ENCODE assay signal across 1 cellular context in the genomic region with DNA sequence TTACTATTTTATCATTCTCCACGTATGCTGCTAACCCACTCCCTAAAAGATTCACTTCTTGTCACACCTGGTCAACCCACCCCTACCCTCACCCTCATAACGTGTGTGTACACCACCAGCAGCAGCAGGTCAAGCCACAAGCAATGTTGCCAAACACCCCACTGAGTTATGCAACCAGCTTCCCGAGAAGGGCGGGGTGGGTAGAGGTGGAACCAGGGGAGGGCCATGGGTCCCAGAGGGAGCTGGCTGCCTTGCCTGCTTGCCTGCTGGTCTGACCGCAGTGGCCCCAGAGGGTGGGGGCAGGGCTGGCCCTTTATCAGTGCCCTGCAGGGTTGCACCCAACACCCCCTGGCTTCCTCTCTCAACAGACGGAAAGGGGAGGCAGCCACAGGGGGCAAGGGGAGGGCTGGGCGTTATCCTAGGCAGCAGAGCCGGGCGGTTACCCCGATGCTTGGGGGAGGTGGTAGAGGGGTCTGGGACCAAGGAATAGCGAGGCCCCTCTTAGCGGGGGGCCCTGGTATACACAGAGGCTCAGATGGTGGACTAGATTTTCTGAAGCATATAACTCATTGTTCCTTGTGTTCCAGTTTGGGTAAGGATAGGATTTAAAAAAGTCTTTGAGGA.
TF ChIP-seq lines count a peak whose summit lies in the region.

No MANE protein-coding gene starts in this region.

TF ChIP-seq in K562, 482 proteins besides CTCF, POLR2A, EP300 and RAD21 (continued from another document and continues in another):
- TF ChIP-seq NFIX (CRISPR knock-in tag; IDR thresholded peaks at IDR 0.05; ENCODE audit: low read depth) (no peak), RBM14 (IDR thresholded peaks at IDR 0.05; ENCODE audit: borderline replicate concordance, insufficient read depth, low read depth, low read length) (no peak), ZNF764 (CRISPR knock-in tag; IDR thresholded peaks at IDR 0.05; ENCODE audit: low read depth) (no peak), TEAD4 (IDR thresholded peaks at IDR 0.05; ENCODE audit: low read length) (peak; percentile 98), TEAD4 (CRISPR knock-in tag; IDR thresholded peaks at IDR 0.05; ENCODE audit: borderline replicate concordance) (no peak), RBM39 (optimal IDR thresholded peaks at IDR 0.05; ENCODE audit: low read depth, low read length) (no peak), PRMT5 (CRISPR knock-in tag; IDR thresholded peaks at IDR 0.05) (no peak), CTBP1 (IDR thresholded peaks at IDR 0.05; ENCODE audit: borderline replicate concordance) (peak; percentile 93), XRCC5 (IDR thresholded peaks at IDR 0.05; ENCODE audit: low read depth, low read length) (peak; percentile 93), MYBL2 (IDR thresholded peaks at IDR 0.05; ENCODE audit: low read depth) (no peak), MYBL2 (CRISPR knock-in tag; IDR thresholded peaks at IDR 0.05; ENCODE audit: borderline replicate concordance) (no peak), HDAC6 (IDR thresholded peaks at IDR 0.05; ENCODE audit: low read depth, low read length) (no peak), THRB (CRISPR knock-in tag; conservative IDR thresholded peaks at IDR 0.05) (0 out of 2 replicates have a peak, but pooled peaks have one; percentile 42), RFX5 (IDR thresholded peaks at IDR 0.05; ENCODE audit: low read depth, low read length) (no peak; the same call in 1 of the 2 replicates), ZNF347 (CRISPR knock-in tag; IDR thresholded peaks at IDR 0.05; ENCODE audit: low read depth) (no peak), DPF2 (IDR thresholded peaks at IDR 0.05) (peak; percentile 99), TOE1 (IDR thresholded peaks at IDR 0.05; ENCODE audit: borderline replicate concordance) (peak; percentile 86), TOE1 (CRISPR knock-in tag; IDR thresholded peaks at IDR 0.05; ENCODE audit: borderline replicate concordance, low read depth) (no peak), TAF15 (IDR thresholded peaks at IDR 0.05; ENCODE audit: low read depth, low read length) (no peak), DACH1 (IDR thresholded peaks at IDR 0.05; ENCODE audit: partially characterized antibody) (peak; percentile 80), ZNF76 (CRISPR knock-in tag; IDR thresholded peaks at IDR 0.05; ENCODE audit: borderline replicate concordance) (peak; percentile 73; the same call in 1 of the 2 replicates), L3MBTL2 (IDR thresholded peaks at IDR 0.05) (no peak), E2F6 (IDR thresholded peaks at IDR 0.05; ENCODE audit: borderline replicate concordance in 1 of 2, extremely low read depth in 1 of 2, insufficient read depth in 1 of 2, insufficient read length in 1 of 2, low read depth in 1 of 2, low read length in 1 of 2, poor library complexity in 1 of 2, severe bottlenecking in 1 of 2) (no peak), CEBPZ (IDR thresholded peaks at IDR 0.05; ENCODE audit: borderline replicate concordance, low read depth, low read length) (no peak), PURB (CRISPR knock-in tag; IDR thresholded peaks at IDR 0.05; ENCODE audit: low read depth) (no peak), CREB1 (IDR thresholded peaks at IDR 0.05) (peak; percentile 79), CREB1 (CRISPR knock-in tag; IDR thresholded peaks at IDR 0.05) (peak; percentile 23; the same call in 1 of the 2 replicates), MTF1 (CRISPR knock-in tag; IDR thresholded peaks at IDR 0.05; ENCODE audit: borderline replicate concordance) (no peak), PCBP2 (IDR thresholded peaks at IDR 0.05; ENCODE audit: low read depth, low read length, poor library complexity, severe bottlenecking) (no peak), MCM5 (IDR thresholded peaks at IDR 0.05; ENCODE audit: low read depth) (no peak), ESRRB (CRISPR knock-in tag; IDR thresholded peaks at IDR 0.05; ENCODE audit: borderline replicate concordance) (no peak), ZNF146 (CRISPR knock-in tag; IDR thresholded peaks at IDR 0.05; ENCODE audit: unreplicated experiment) (no peak), BHLHE40 (IDR thresholded peaks at IDR 0.05; ENCODE audit: low read length) (peak; percentile 71), MAZ (CRISPR knock-in tag; conservative IDR thresholded peaks at IDR 0.05 in 1 of 2, IDR thresholded peaks at IDR 0.05 in 1 of 2) (peak; percentile 99 to 100), HNRNPL (IDR thresholded peaks at IDR 0.05; ENCODE audit: low read depth, low read length) (peak; percentile 88)
- TF ChIP-seq, protein P1, sequence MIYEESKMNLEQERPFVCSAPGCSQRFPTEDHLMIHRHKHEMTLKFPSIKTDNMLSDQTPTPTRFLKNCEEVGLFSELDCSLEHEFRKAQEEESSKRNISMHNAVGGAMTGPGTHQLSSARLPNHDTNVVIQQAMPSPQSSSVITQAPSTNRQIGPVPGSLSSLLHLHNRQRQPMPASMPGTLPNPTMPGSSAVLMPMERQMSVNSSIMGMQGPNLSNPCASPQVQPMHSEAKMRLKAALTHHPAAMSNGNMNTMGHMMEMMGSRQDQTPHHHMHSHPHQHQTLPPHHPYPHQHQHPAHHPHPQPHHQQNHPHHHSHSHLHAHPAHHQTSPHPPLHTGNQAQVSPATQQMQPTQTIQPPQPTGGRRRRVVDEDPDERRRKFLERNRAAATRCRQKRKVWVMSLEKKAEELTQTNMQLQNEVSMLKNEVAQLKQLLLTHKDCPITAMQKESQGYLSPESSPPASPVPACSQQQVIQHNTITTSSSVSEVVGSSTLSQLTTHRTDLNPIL (CRISPR knock-in tag; IDR thresholded peaks at IDR 0.05), result 0 out of 2 replicates have a peak, but pooled peaks have one; percentile 50
- TF ChIP-seq, protein P2, sequence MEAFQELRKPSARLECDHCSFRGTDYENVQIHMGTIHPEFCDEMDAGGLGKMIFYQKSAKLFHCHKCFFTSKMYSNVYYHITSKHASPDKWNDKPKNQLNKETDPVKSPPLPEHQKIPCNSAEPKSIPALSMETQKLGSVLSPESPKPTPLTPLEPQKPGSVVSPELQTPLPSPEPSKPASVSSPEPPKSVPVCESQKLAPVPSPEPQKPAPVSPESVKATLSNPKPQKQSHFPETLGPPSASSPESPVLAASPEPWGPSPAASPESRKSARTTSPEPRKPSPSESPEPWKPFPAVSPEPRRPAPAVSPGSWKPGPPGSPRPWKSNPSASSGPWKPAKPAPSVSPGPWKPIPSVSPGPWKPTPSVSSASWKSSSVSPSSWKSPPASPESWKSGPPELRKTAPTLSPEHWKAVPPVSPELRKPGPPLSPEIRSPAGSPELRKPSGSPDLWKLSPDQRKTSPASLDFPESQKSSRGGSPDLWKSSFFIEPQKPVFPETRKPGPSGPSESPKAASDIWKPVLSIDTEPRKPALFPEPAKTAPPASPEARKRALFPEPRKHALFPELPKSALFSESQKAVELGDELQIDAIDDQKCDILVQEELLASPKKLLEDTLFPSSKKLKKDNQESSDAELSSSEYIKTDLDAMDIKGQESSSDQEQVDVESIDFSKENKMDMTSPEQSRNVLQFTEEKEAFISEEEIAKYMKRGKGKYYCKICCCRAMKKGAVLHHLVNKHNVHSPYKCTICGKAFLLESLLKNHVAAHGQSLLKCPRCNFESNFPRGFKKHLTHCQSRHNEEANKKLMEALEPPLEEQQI (IDR thresholded peaks at IDR 0.05), result no peak
- TF ChIP-seq, protein P3, sequence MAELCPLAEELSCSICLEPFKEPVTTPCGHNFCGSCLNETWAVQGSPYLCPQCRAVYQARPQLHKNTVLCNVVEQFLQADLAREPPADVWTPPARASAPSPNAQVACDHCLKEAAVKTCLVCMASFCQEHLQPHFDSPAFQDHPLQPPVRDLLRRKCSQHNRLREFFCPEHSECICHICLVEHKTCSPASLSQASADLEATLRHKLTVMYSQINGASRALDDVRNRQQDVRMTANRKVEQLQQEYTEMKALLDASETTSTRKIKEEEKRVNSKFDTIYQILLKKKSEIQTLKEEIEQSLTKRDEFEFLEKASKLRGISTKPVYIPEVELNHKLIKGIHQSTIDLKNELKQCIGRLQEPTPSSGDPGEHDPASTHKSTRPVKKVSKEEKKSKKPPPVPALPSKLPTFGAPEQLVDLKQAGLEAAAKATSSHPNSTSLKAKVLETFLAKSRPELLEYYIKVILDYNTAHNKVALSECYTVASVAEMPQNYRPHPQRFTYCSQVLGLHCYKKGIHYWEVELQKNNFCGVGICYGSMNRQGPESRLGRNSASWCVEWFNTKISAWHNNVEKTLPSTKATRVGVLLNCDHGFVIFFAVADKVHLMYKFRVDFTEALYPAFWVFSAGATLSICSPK (IDR thresholded peaks at IDR 0.05; ENCODE audit: borderline replicate concordance), result no peak
- TF ChIP-seq, protein P4, sequence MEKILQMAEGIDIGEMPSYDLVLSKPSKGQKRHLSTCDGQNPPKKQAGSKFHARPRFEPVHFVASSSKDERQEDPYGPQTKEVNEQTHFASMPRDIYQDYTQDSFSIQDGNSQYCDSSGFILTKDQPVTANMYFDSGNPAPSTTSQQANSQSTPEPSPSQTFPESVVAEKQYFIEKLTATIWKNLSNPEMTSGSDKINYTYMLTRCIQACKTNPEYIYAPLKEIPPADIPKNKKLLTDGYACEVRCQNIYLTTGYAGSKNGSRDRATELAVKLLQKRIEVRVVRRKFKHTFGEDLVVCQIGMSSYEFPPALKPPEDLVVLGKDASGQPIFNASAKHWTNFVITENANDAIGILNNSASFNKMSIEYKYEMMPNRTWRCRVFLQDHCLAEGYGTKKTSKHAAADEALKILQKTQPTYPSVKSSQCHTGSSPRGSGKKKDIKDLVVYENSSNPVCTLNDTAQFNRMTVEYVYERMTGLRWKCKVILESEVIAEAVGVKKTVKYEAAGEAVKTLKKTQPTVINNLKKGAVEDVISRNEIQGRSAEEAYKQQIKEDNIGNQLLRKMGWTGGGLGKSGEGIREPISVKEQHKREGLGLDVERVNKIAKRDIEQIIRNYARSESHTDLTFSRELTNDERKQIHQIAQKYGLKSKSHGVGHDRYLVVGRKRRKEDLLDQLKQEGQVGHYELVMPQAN (IDR thresholded peaks at IDR 0.05; ENCODE audit: borderline replicate concordance), result no peak
- TF ChIP-seq, protein P5, sequence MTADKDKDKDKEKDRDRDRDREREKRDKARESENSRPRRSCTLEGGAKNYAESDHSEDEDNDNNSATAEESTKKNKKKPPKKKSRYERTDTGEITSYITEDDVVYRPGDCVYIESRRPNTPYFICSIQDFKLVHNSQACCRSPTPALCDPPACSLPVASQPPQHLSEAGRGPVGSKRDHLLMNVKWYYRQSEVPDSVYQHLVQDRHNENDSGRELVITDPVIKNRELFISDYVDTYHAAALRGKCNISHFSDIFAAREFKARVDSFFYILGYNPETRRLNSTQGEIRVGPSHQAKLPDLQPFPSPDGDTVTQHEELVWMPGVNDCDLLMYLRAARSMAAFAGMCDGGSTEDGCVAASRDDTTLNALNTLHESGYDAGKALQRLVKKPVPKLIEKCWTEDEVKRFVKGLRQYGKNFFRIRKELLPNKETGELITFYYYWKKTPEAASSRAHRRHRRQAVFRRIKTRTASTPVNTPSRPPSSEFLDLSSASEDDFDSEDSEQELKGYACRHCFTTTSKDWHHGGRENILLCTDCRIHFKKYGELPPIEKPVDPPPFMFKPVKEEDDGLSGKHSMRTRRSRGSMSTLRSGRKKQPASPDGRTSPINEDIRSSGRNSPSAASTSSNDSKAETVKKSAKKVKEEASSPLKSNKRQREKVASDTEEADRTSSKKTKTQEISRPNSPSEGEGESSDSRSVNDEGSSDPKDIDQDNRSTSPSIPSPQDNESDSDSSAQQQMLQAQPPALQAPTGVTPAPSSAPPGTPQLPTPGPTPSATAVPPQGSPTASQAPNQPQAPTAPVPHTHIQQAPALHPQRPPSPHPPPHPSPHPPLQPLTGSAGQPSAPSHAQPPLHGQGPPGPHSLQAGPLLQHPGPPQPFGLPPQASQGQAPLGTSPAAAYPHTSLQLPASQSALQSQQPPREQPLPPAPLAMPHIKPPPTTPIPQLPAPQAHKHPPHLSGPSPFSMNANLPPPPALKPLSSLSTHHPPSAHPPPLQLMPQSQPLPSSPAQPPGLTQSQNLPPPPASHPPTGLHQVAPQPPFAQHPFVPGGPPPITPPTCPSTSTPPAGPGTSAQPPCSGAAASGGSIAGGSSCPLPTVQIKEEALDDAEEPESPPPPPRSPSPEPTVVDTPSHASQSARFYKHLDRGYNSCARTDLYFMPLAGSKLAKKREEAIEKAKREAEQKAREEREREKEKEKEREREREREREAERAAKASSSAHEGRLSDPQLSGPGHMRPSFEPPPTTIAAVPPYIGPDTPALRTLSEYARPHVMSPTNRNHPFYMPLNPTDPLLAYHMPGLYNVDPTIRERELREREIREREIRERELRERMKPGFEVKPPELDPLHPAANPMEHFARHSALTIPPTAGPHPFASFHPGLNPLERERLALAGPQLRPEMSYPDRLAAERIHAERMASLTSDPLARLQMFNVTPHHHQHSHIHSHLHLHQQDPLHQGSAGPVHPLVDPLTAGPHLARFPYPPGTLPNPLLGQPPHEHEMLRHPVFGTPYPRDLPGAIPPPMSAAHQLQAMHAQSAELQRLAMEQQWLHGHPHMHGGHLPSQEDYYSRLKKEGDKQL (CRISPR knock-in tag; IDR thresholded peaks at IDR 0.05; ENCODE audit: borderline replicate concordance), result no peak
